In genomic region chr6:85494551-85495337, GRCh38 we compare ENCODE assay signal across 16 cellular contexts. TPM values are rescaled to one million over a fixed set of nuclear protein-coding genes. Genes with fewer than 3 reads are reported as not detected.
DNase-seq lines count a peak whose midpoint lies in the region; ATAC-seq and TF ChIP-seq lines count a peak whose summit lies in the region.
"Had no signal": no experiment of that assay in that cellular context is flagged by ENCODE, and none has a peak within 500 bp of the region (broad histone marks: within the 10 kb centered on the region; RNA-seq: fewer than 3 reads in every experiment).

No MANE protein-coding gene starts in this region.

- POLR2A ChIA-PET in CD8-positive, alpha-beta T cell (lab: Charles Lee): no interaction called here
- POLR2A ChIA-PET in RWPE1 (lab: Yijun Ruan, JAX; ENCODE audit: low non-redundant PET): interaction anchor here (1.3 kb wide), 1 partner anchor 45 kb away, joined by 3 read pairs; the partner anchor contains the start of gene NT5E

- no peak overlapping the region for H2AFZ ChIP-seq in mammary epithelial cell (ENCODE audit: low read depth, low read length)
- H2AFZ ChIP-seq: GM23338 had no signal

- H3K4me3 ChIP-seq in CD8-positive, alpha-beta T cell (ENCODE audit: low read depth, low read length): no peak overlapping the region
- no peak overlapping the region for H3K4me3 ChIP-seq in mammary epithelial cell (replicated peaks in 1 of 3; ENCODE audit: insufficient read depth in 1 of 3, low read depth in 2 of 3, low read length in 3 of 3)
- no peak overlapping the region for H3K4me3 ChIP-seq in lower lobe of right lung
- no peak overlapping the region for H3K4me3 ChIP-seq in colonic mucosa
- H3K4me3 ChIP-seq: GM23338, right atrium auricular region had no signal

- 88% methylated on average over 5 of the region's 5 CpGs for WGBS in mammary epithelial cell (ENCODE audit: low coverage, missing lambda C conversion rate)

- H3K27ac Mint-ChIP-seq in CD8-positive, alpha-beta T cell: peak overlapping the region; percentile 1
- H3K27ac Mint-ChIP-seq: activated T-helper 1 cell treated with anti-CD3 and anti-CD28 coated beads, Interleukin-12 subunit alpha, Interleukin-12 subunit beta, Interleukin-2, Interleukin-4 antibody, amounts not matched to agents 30 ng/mL and 10 ng/mL and 1 ng/mL, durations not matched to agents 14 hours and 24 hours and 36 hours; GM23338 had no signal

- H3K4me2 ChIP-seq in mammary epithelial cell (ENCODE audit: insufficient read depth, low read depth, low read length): no peak overlapping the region
- H3K4me2 ChIP-seq: GM23338 had no signal

- no peak for DNase-seq in CD8-positive, alpha-beta T cell
- DNase-seq in LHCN-M2 (ENCODE audit: low read depth): peak; percentile 46
- DNase-seq in mammary epithelial cell: peak; percentile 52
- DNase-seq in lower lobe of right lung: no peak
- DNase-seq in superior temporal gyrus (ENCODE audit: extremely low spot score): no peak
- no peak for DNase-seq in colonic mucosa
- no peak for DNase-seq in RWPE1 (ENCODE audit: low spot score)
- DNase-seq: activated CD4-positive, alpha-beta T cell treated with anti-CD3 and anti-CD28 coated beads, Interleukin-2, amount 50 U/mL, for 4 hours; cerebellar nuclear complex; COR-L47; NCI-H146; NCI-H446 had no signal

- no peaks in the 10 kb centered on the region for H3K27me3 Mint-ChIP-seq in CD8-positive, alpha-beta T cell (ENCODE audit: low read depth)

- TF ChIP-seq CTCF in CD8-positive, alpha-beta T cell (IDR thresholded peaks at IDR 0.05): no peak
- TF ChIP-seq CTCF in mammary epithelial cell (conservative IDR thresholded peaks at IDR 0.05 in 1 of 2, IDR thresholded peaks at IDR 0.05 in 1 of 2; ENCODE audit: extremely low read depth in 1 of 2, insufficient read depth in 1 of 2, low read depth in 1 of 2, low read length in 2 of 2) (no peak), lower lobe of right lung (IDR thresholded peaks at IDR 0.05) (no peak), colonic mucosa (IDR thresholded peaks at IDR 0.05) (no peak), RWPE1 (conservative IDR thresholded peaks at IDR 0.05; ENCODE audit: low read depth) (no peak)

- no peaks in the 10 kb centered on the region for H3K36me3 ChIP-seq in CD8-positive, alpha-beta T cell (ENCODE audit: insufficient read depth, low read length)
- H3K36me3 ChIP-seq in mammary epithelial cell (ENCODE audit: insufficient read depth, low read length): peaks cover 20% of the 10 kb centered on the region
- H3K36me3 ChIP-seq in lower lobe of right lung: no peaks in the 10 kb centered on the region
- no peaks in the 10 kb centered on the region for H3K36me3 ChIP-seq in colonic mucosa
- H3K36me3 ChIP-seq: right atrium auricular region had no signal

- no peak for ATAC-seq in CD8-positive, alpha-beta T cell
- ATAC-seq in lower lobe of right lung (peak; percentile 58 to 59), GM21528 (IDR thresholded peaks at IDR 0.05; ENCODE audit: low FRiP score, unreplicated experiment) (no peak)
- ATAC-seq: GM23338 had no signal

- in situ Hi-C loops in mammary epithelial cell (cut with MboI; ENCODE audit: low sequenced_read_pairs in 2 of 2): no loop called here

- no peaks in the 10 kb centered on the region for H3K27me3 ChIP-seq in CD8-positive, alpha-beta T cell (ENCODE audit: insufficient read depth, low read length)
- H3K27me3 ChIP-seq in mammary epithelial cell (ENCODE audit: insufficient read depth, low read length) (no peaks in the 10 kb centered on the region), lower lobe of right lung (ENCODE audit: low read depth) (no peaks in the 10 kb centered on the region), colonic mucosa (no peaks in the 10 kb centered on the region)
- H3K27me3 ChIP-seq: right atrium auricular region had no signal

- peaks cover 8% of the 10 kb centered on the region for H3K4me1 ChIP-seq in CD8-positive, alpha-beta T cell (ENCODE audit: insufficient read depth, low read length)
- H3K4me1 ChIP-seq in mammary epithelial cell (ENCODE audit: insufficient read depth, low read length) (peaks cover 41% of the 10 kb centered on the region), lower lobe of right lung (no peaks in the 10 kb centered on the region), colonic mucosa (no peaks in the 10 kb centered on the region)
- H3K4me1 ChIP-seq: right atrium auricular region had no signal

- no peak overlapping the region for H3K4me3 Mint-ChIP-seq in CD8-positive, alpha-beta T cell
- H3K4me3 Mint-ChIP-seq: activated T-helper 1 cell treated with anti-CD3 and anti-CD28 coated beads, Interleukin-12 subunit alpha, Interleukin-12 subunit beta, Interleukin-2, Interleukin-4 antibody, amounts not matched to agents 30 ng/mL and 10 ng/mL and 1 ng/mL, durations not matched to agents 14 hours and 24 hours and 36 hours; GM23338 had no signal

- intact Hi-C loops in CD8-positive, alpha-beta T cell (cut with DNase I, micrococcal nuclease): no loop called here
- intact Hi-C loops in mammary epithelial cell (cut with micrococcal nuclease): no loop called here
- intact Hi-C loops in lower lobe of right lung (cut with DNase I): no loop called here
- intact Hi-C loops in colonic mucosa (cut with DNase I): no loop called here

- no peaks in the 10 kb centered on the region for H3K79me2 ChIP-seq in mammary epithelial cell (ENCODE audit: insufficient read depth, low read length)

- H3K27ac ChIP-seq in CD8-positive, alpha-beta T cell (ENCODE audit: low read depth, low read length): no peak overlapping the region
- H3K27ac ChIP-seq in mammary epithelial cell (ENCODE audit: insufficient read depth, low read depth, low read length) (no peak overlapping the region), lower lobe of right lung (peak overlapping the region; percentile 2), colonic mucosa (no peak overlapping the region), RWPE1 (no peak overlapping the region)
- H3K27ac ChIP-seq: right atrium auricular region had no signal

- dilution Hi-C loops in mammary epithelial cell (cut with HindIII; ENCODE audit: low sequenced_read_pairs): no loop called here

- H3K4me1 Mint-ChIP-seq in CD8-positive, alpha-beta T cell (ENCODE audit: low read depth): peaks cover 17% of the 10 kb centered on the region
- H3K4me1 Mint-ChIP-seq: GM23338 had no signal

- CTCF ChIA-PET in CD8-positive, alpha-beta T cell (lab: Charles Lee): interaction anchor here (0.8 to 4.3 kb wide), 4 partner anchors 12 to 140 kb away, joined by 3 to 36 read pairs (median 10); no protein-coding TSS in a partner anchor
- CTCF ChIA-PET in mammary epithelial cell (lab: Charles Lee; ENCODE audit: low non-redundant PET): no interaction called here
- CTCF ChIA-PET in RWPE1 (lab: Yijun Ruan, JAX): interaction anchor here (0.7 to 2.2 kb wide), 3 partner anchors 11 to 231 kb away, joined by 4 to 8 read pairs (median 8); no protein-coding TSS in a partner anchor

- no TSS peak for BruUV-seq in mammary epithelial cell (replicated peaks; lab: Mats Ljungman, UMichigan)

- H3K36me3 Mint-ChIP-seq in CD8-positive, alpha-beta T cell: peaks cover 53% of the 10 kb centered on the region

- H3K9ac ChIP-seq in mammary epithelial cell (ENCODE audit: insufficient read depth, low read length) (no peak overlapping the region), colonic mucosa (ENCODE audit: low read depth in 2 of 2, low read length in 2 of 2) (no peak overlapping the region)

- H3K9me3 Mint-ChIP-seq in CD8-positive, alpha-beta T cell: peaks cover 11% of the 10 kb centered on the region

- no peaks in the 10 kb centered on the region for H4K20me1 ChIP-seq in mammary epithelial cell (ENCODE audit: insufficient read depth, low read length)

- no peaks in the 10 kb centered on the region for H3K9me3 ChIP-seq in CD8-positive, alpha-beta T cell (ENCODE audit: low read length)
- peaks cover 3% of the 10 kb centered on the region for H3K9me3 ChIP-seq in mammary epithelial cell (replicated peaks; ENCODE audit: insufficient read depth, low read length)
- no peaks in the 10 kb centered on the region for H3K9me3 ChIP-seq in lower lobe of right lung
- H3K9me3 ChIP-seq in colonic mucosa: no peaks in the 10 kb centered on the region
- H3K9me3 ChIP-seq: right atrium auricular region had no signal

RNA-seq across cellular contexts. Expression of gene NT5E, which starts 44.9 kb away (rescaled TPM):
- 10 to 100 TPM; 12.7 to 13.0 TPM for total RNA-seq in CD8-positive, alpha-beta T cell
- 762 and 846 TPM in 2 replicates for total RNA-seq in LHCN-M2 (2014; rRNA removed)
- polyA plus RNA-seq in LHCN-M2 (2012): 193 TPM
- 100 to 1,000 TPM in 1 of 2 donors, 10 to 100 TPM in 1; 74.2 to 228 TPM for total RNA-seq in mammary epithelial cell
- 148 TPM for polyA plus RNA-seq in mammary epithelial cell
- polyA minus RNA-seq in mammary epithelial cell: 174 TPM
- 18.0 TPM for total RNA-seq in lower lobe of right lung
- total RNA-seq in colonic mucosa: 10 to 100 TPM; 18.6 to 28.0 TPM

Comparison
In these comparisons a context has a peak if more than half of its experiments do, and no peak if none do; other contexts are left out.
1. ATAC-seq: peak in lower lobe of right lung (2 of 2); none in CD8-positive, alpha-beta T cell (single experiment) and GM21528 (single experiment).
2. DNase-seq: peak in LHCN-M2 (single experiment) and mammary epithelial cell (single experiment); none in CD8-positive, alpha-beta T cell (0 of 7), lower lobe of right lung (single experiment), superior temporal gyrus (single experiment), colonic mucosa (single experiment) and RWPE1 (single experiment).